17 cellular contexts compared by ENCODE assay signal in genomic region chr10:78966182-78966787, GRCh38.
"Had no signal": no experiment of that assay in that cellular context is flagged by ENCODE, and none has a peak within 500 bp of the region (broad histone marks: within the 10 kb centered on the region; RNA-seq: fewer than 3 reads in every experiment).

No MANE protein-coding gene starts in this region.

- H3K36me3 ChIP-seq: adrenal gland, heart left ventricle, neutrophil, right atrium auricular region had no signal

- DNase-seq: activated B cell treated with CpG ODN at 0.5 μM for 24 hours; activated CD4-positive, alpha-beta T cell treated with anti-CD3 and anti-CD28 coated beads, Interleukin-2, amount 10 ng/mL, durations not matched to agents 24 days and 14 days; activated CD8-positive, alpha-beta memory T cell treated with anti-CD3 and anti-CD28 coated beads for 24 hours; activated naive CD4-positive, alpha-beta T cell treated with anti-CD3 and anti-CD28 coated beads, Interleukin-2, amount 50 U/mL, for 16 hours; activated T-cell treated with anti-CD3 and anti-CD28 coated beads for 4 hours; adrenal gland; central memory CD4-positive, alpha-beta T cell; effector CD4-positive, alpha-beta T cell; foreskin keratinocyte; left ventricle myocardium superior; small intestine had no signal

- H3K9me3 ChIP-seq: adrenal gland, heart left ventricle, neutrophil, right atrium auricular region had no signal

- FAIRE-seq: endothelial cell of umbilical vein, keratinocyte, small intestine had no signal

- H3K27me3 ChIP-seq: adrenal gland, foreskin keratinocyte, heart left ventricle, right atrium auricular region had no signal

- H3K27ac ChIP-seq: coronary artery, foreskin keratinocyte, neutrophil, right atrium auricular region had no signal

- ATAC-seq: heart left ventricle, left ventricle myocardium superior had no signal

- H3K4me3 ChIP-seq: adrenal gland, coronary artery, heart left ventricle, right atrium auricular region had no signal
